ENCODE assay signal across 9 cellular contexts in genomic region chr4:15906024-15906443, GRCh38. TPM values are rescaled to one million over a fixed set of nuclear protein-coding genes. Genes with fewer than 3 reads are reported as not detected.
DNase-seq lines count a peak whose midpoint lies in the region; ATAC-seq and TF ChIP-seq lines count a peak whose summit lies in the region.
"Had no signal": no experiment of that assay in that cellular context is flagged by ENCODE, and none has a peak within 500 bp of the region (broad histone marks: within the 10 kb centered on the region; RNA-seq: fewer than 3 reads in every experiment).

No MANE protein-coding gene starts in this region.

- no peaks in the 10 kb centered on the region for H3K9me3 ChIP-seq in Caco-2

- intact Hi-C loops in Caco-2 (cut with micrococcal nuclease; ENCODE audit: unreplicated experiment) = no loop called here

- H3K36me3 ChIP-seq in Caco-2 (ENCODE audit: control insufficient read depth, insufficient read depth, low read length) = no peaks in the 10 kb centered on the region

- DNase-seq in Caco-2 (peak; percentile 67 to 74), MV-4-11 (lab: John Stamatoyannopoulos, UW) (peak; percentile 5), dermis microvascular lymphatic vessel endothelial cell (ENCODE audit: low read depth in 2 of 2) (peak; percentile 20 to 36), mucosa of gallbladder (ENCODE audit: low spot score) (peak; percentile 68), NCI-H2081 treated with DMSO at 0.1 percent for 48 hours (lab: John Stamatoyannopoulos, UW) (no peak), UCSD-AML1 (lab: John Stamatoyannopoulos, UW; ENCODE audit: unreplicated experiment) (no peak), OCI-M1 (lab: John Stamatoyannopoulos, UW) (no peak)
- DNase-seq in activated CD8-positive, alpha-beta memory T cell treated with anti-CD3 and anti-CD28 coated beads, Interleukin-2, amount 10 ng/mL, durations not matched to agents 7 days and 5 days = no peak

- H3K27ac Mint-ChIP-seq in Caco-2 (ENCODE audit: unreplicated experiment) = peak overlapping the region; percentile 43
- H3K27ac Mint-ChIP-seq in activated CD8-positive, alpha-beta memory T cell treated with anti-CD3 and anti-CD28 coated beads, Interleukin-2, amount 10 ng/mL, durations not matched to agents 7 days and 5 days = no peak overlapping the region

- no peak for TF ChIP-seq CTCF in Caco-2 (IDR thresholded peaks at IDR 0.05; ENCODE audit: insufficient read depth in 1 of 2, low read depth in 1 of 2, low read length in 1 of 2, severe bottlenecking in 1 of 2, unreplicated experiment in 1 of 2)

- peak overlapping the region; percentile 35 for H3K4me3 Mint-ChIP-seq in Caco-2 (ENCODE audit: unreplicated experiment)
- H3K4me3 Mint-ChIP-seq in activated CD8-positive, alpha-beta memory T cell treated with anti-CD3 and anti-CD28 coated beads, Interleukin-2, amount 10 ng/mL, durations not matched to agents 7 days and 5 days = no peak overlapping the region

- no peaks in the 10 kb centered on the region for H3K36me3 Mint-ChIP-seq in Caco-2 (ENCODE audit: insufficient read depth, unreplicated experiment)
- no peaks in the 10 kb centered on the region for H3K36me3 Mint-ChIP-seq in activated CD8-positive, alpha-beta memory T cell treated with anti-CD3 and anti-CD28 coated beads, Interleukin-2, amount 10 ng/mL, durations not matched to agents 7 days and 5 days

- POLR2A ChIA-PET in Caco-2 (lab: Charles Lee) = no interaction called here

- CTCF ChIA-PET in Caco-2 (lab: Charles Lee) = interaction anchor here (1.3 kb wide), 1 partner anchor 23 kb away, joined by 7 read pairs; no protein-coding TSS in a partner anchor
- CTCF ChIA-PET in activated CD8-positive, alpha-beta memory T cell treated with anti-CD3 and anti-CD28 coated beads, Interleukin-2, amount 10 ng/mL, durations not matched to agents 7 days and 5 days (lab: Charles Lee) = interaction anchor here (2.1 kb wide), 1 partner anchor 23 kb away, joined by 6 read pairs; no protein-coding TSS in a partner anchor

- no peaks in the 10 kb centered on the region for H3K4me1 Mint-ChIP-seq in Caco-2 (ENCODE audit: low read depth, unreplicated experiment)
- H3K4me1 Mint-ChIP-seq in activated CD8-positive, alpha-beta memory T cell treated with anti-CD3 and anti-CD28 coated beads, Interleukin-2, amount 10 ng/mL, durations not matched to agents 7 days and 5 days = peaks cover 19% of the 10 kb centered on the region

- H3K4me1 ChIP-seq in Caco-2 = peaks cover 9% of the 10 kb centered on the region; the same call in 1 of the 2 replicates

- peaks cover 17% of the 10 kb centered on the region for H3K9me3 Mint-ChIP-seq in Caco-2 (ENCODE audit: unreplicated experiment)
- peaks cover 3% of the 10 kb centered on the region for H3K9me3 Mint-ChIP-seq in activated CD8-positive, alpha-beta memory T cell treated with anti-CD3 and anti-CD28 coated beads, Interleukin-2, amount 10 ng/mL, durations not matched to agents 7 days and 5 days (ENCODE audit: low read depth)

- H3K27me3 ChIP-seq in Caco-2 (replicated peaks; ENCODE audit: control insufficient read depth, insufficient read depth, low read length) = no peaks in the 10 kb centered on the region

- peaks cover 5% of the 10 kb centered on the region for H3K27me3 Mint-ChIP-seq in Caco-2 (ENCODE audit: insufficient read depth, unreplicated experiment)
- H3K27me3 Mint-ChIP-seq in activated CD8-positive, alpha-beta memory T cell treated with anti-CD3 and anti-CD28 coated beads, Interleukin-2, amount 10 ng/mL, durations not matched to agents 7 days and 5 days = peaks cover 53% of the 10 kb centered on the region

- ATAC-seq in activated CD8-positive, alpha-beta memory T cell treated with anti-CD3 and anti-CD28 coated beads, Interleukin-2, amount 10 ng/mL, durations not matched to agents 7 days and 5 days = no peak

- no peak overlapping the region; the same call in 1 of the 2 replicates for H3K4me3 ChIP-seq in Caco-2 (ENCODE audit: low read depth, low read length)
- H3K4me3 ChIP-seq: coronary artery had no signal

- BruUV-seq in Caco-2 (replicated peaks; lab: Mats Ljungman, UMichigan) = no TSS peak

RNA-seq across cellular contexts. Expression of gene FGFBP1, which starts 32.5 kb away (rescaled TPM):
- total RNA-seq in Caco-2 (2022) (0.88 and 1.1 TPM in 2 replicates), dermis microvascular lymphatic vessel endothelial cell (not detected in 2 replicates), mucosa of gallbladder (not detected)
- not detected for total RNA-seq in activated CD8-positive, alpha-beta memory T cell treated with anti-CD3 and anti-CD28 coated beads, Interleukin-2, amount 10 ng/mL, durations not matched to agents 7 days and 5 days

RNA-seq across cellular contexts. Expression of gene FGFBP2, which starts 56.9 kb away (rescaled TPM):
- total RNA-seq in Caco-2 (2022) (0.25 TPM in 1 of 2 replicates, not detected in the other), dermis microvascular lymphatic vessel endothelial cell (not detected in 2 replicates), mucosa of gallbladder (0.58 TPM)
- 1 to 10 TPM; 2.0 to 9.0 TPM for total RNA-seq in activated CD8-positive, alpha-beta memory T cell treated with anti-CD3 and anti-CD28 coated beads, Interleukin-2, amount 10 ng/mL, durations not matched to agents 7 days and 5 days

Comparison
In these comparisons a context has a peak if more than half of its experiments do, and no peak if none do; other contexts are left out.
1. DNase-seq: peak in Caco-2 (2 of 2), MV-4-11 (single experiment), dermis microvascular lymphatic vessel endothelial cell (2 of 2) and mucosa of gallbladder (single experiment); none in NCI-H2081 treated with DMSO at 0.1 percent for 48 hours (single experiment), UCSD-AML1 (single experiment), OCI-M1 (single experiment) and activated CD8-positive, alpha-beta memory T cell treated with anti-CD3 and anti-CD28 coated beads, Interleukin-2, amount 10 ng/mL, durations not matched to agents 7 days and 5 days (single experiment).